36 cellular contexts compared by ENCODE assay signal in the genomic region with DNA sequence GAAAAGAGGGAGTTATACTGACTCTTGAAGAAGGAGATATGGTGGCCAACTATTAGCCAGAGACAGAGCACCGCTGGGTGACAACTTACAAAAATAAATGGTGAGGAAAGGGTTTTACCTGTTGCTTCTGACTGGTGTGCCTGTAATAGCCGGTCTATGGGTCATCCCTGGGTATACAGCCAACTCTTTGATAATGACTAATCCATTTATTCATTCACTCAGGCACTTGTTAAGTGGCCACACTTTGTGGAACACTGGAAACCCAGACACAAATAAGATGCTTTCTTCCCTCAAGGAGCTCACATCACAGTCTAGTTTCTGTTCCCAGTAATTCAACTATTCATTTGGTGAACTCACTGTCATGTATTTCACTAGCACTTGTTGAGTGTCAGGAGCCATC. TPM values are rescaled to one million over a fixed set of nuclear protein-coding genes. Genes with fewer than 3 reads are reported as not detected.
"Had no signal": no experiment of that assay in that cellular context is flagged by ENCODE, and none has a peak within 500 bp of the region (broad histone marks: within the 10 kb centered on the region; RNA-seq: fewer than 3 reads in every experiment).

No MANE protein-coding gene starts in this region.

- H3K36me3 Mint-ChIP-seq: activated CD4-positive, alpha-beta memory T cell treated with anti-CD3 and anti-CD28 coated beads for 36 hours; activated CD8-positive, alpha-beta memory T cell treated with anti-CD3 and anti-CD28 coated beads, Interleukin-2, amount 10 ng/mL, durations not matched to agents 7 days and 5 days; activated naive CD4-positive, alpha-beta T cell treated with anti-CD3 and anti-CD28 coated beads, Interleukin-2, amount 50 U/mL, for 24 hours; activated naive CD8-positive, alpha-beta T cell treated with anti-CD3 and anti-CD28 coated beads for 36 hours had no signal

- H3K27ac Mint-ChIP-seq: activated CD4-positive, alpha-beta memory T cell treated with anti-CD3 and anti-CD28 coated beads for 36 hours; activated CD4-positive, alpha-beta T cell treated with anti-CD3 and anti-CD28 coated beads for 36 hours; activated CD4-positive, alpha-beta T cell treated with anti-CD3 and anti-CD28 coated beads, Interleukin-2, amount 10 ng/mL, durations not matched to agents 24 days and 14 days; activated CD8-positive, alpha-beta memory T cell treated with anti-CD3 and anti-CD28 coated beads, Interleukin-2, amount 10 ng/mL, durations not matched to agents 7 days and 5 days; activated CD8-positive, alpha-beta T cell treated with anti-CD3 and anti-CD28 coated beads, Interleukin-2, amount 10 ng/mL, durations not matched to agents 7 days and 5 days; activated naive CD4-positive, alpha-beta T cell treated with anti-CD3 and anti-CD28 coated beads for 36 hours; activated naive CD4-positive, alpha-beta T cell treated with anti-CD3 and anti-CD28 coated beads, Interleukin-2, amount 50 U/mL, for 24 hours; activated naive CD8-positive, alpha-beta T cell treated with anti-CD3 and anti-CD28 coated beads for 36 hours; activated naive CD8-positive, alpha-beta T cell treated with anti-CD3 and anti-CD28 coated beads, Interleukin-2, amount 50 U/mL, for 24 hours; activated T-helper 1 cell treated with anti-CD3 and anti-CD28 coated beads, Interleukin-12 subunit alpha, Interleukin-12 subunit beta, Interleukin-2, Interleukin-4 antibody, amounts not matched to agents 30 ng/mL and 10 ng/mL and 1 ng/mL, durations not matched to agents 14 hours and 24 hours and 36 hours; activated T-helper 2 cell treated with anti-CD3 and anti-CD28 coated beads, Interferon-gamma antibody, Interleukin-2, Interleukin-4, amounts not matched to agents 10 μg/mL and 5 μg/mL and 100 μg/mL, durations not matched to agents 14 hours and 24 hours and 36 hours; endodermal cell had no signal

- H3K9me3 Mint-ChIP-seq: activated CD4-positive, alpha-beta memory T cell treated with anti-CD3 and anti-CD28 coated beads for 36 hours; activated CD4-positive, alpha-beta T cell treated with anti-CD3 and anti-CD28 coated beads, Interleukin-2, amount 10 ng/mL, durations not matched to agents 24 days and 14 days; activated naive CD4-positive, alpha-beta T cell treated with anti-CD3 and anti-CD28 coated beads for 36 hours; activated naive CD4-positive, alpha-beta T cell treated with anti-CD3 and anti-CD28 coated beads, Interleukin-2, amount 50 U/mL, for 24 hours; activated naive CD8-positive, alpha-beta T cell treated with anti-CD3 and anti-CD28 coated beads for 36 hours; activated naive CD8-positive, alpha-beta T cell treated with anti-CD3 and anti-CD28 coated beads, Interleukin-2, amount 50 U/mL, for 24 hours; activated T-helper 1 cell treated with anti-CD3 and anti-CD28 coated beads, Interleukin-12 subunit alpha, Interleukin-12 subunit beta, Interleukin-2, Interleukin-4 antibody, amounts not matched to agents 30 ng/mL and 10 ng/mL and 1 ng/mL, durations not matched to agents 14 hours and 24 hours and 36 hours; activated T-helper 2 cell treated with anti-CD3 and anti-CD28 coated beads, Interferon-gamma antibody, Interleukin-2, Interleukin-4, amounts not matched to agents 10 μg/mL and 5 μg/mL and 100 μg/mL, durations not matched to agents 14 hours and 24 hours and 36 hours; endodermal cell had no signal

- H3K36me3 ChIP-seq: adrenal gland, cardiac muscle cell, colonic mucosa, esophagus muscularis mucosa, gastroesophageal sphincter had no signal

- H3K27me3 ChIP-seq: adrenal gland, body of pancreas, cardiac muscle cell, colonic mucosa, gastroesophageal sphincter had no signal

- H3K4me1 ChIP-seq: adrenal gland, colonic mucosa, esophagus muscularis mucosa, gastroesophageal sphincter had no signal

- H3K4me3 Mint-ChIP-seq: activated CD4-positive, alpha-beta memory T cell treated with anti-CD3 and anti-CD28 coated beads for 36 hours; activated CD4-positive, alpha-beta T cell treated with anti-CD3 and anti-CD28 coated beads for 36 hours; activated CD4-positive, alpha-beta T cell treated with anti-CD3 and anti-CD28 coated beads, Interleukin-2, amount 10 ng/mL, durations not matched to agents 24 days and 14 days; activated CD8-positive, alpha-beta memory T cell treated with anti-CD3 and anti-CD28 coated beads, Interleukin-2, amount 10 ng/mL, durations not matched to agents 7 days and 5 days; activated CD8-positive, alpha-beta T cell treated with anti-CD3 and anti-CD28 coated beads, Interleukin-2, amount 10 ng/mL, durations not matched to agents 7 days and 5 days; activated naive CD4-positive, alpha-beta T cell treated with anti-CD3 and anti-CD28 coated beads for 36 hours; activated naive CD4-positive, alpha-beta T cell treated with anti-CD3 and anti-CD28 coated beads, Interleukin-2, amount 50 U/mL, for 24 hours; activated naive CD8-positive, alpha-beta T cell treated with anti-CD3 and anti-CD28 coated beads for 36 hours; activated naive CD8-positive, alpha-beta T cell treated with anti-CD3 and anti-CD28 coated beads, Interleukin-2, amount 50 U/mL, for 24 hours; activated T-helper 1 cell treated with anti-CD3 and anti-CD28 coated beads, Interleukin-12 subunit alpha, Interleukin-12 subunit beta, Interleukin-2, Interleukin-4 antibody, amounts not matched to agents 30 ng/mL and 10 ng/mL and 1 ng/mL, durations not matched to agents 14 hours and 24 hours and 36 hours; endodermal cell had no signal

- H3K27ac ChIP-seq: adrenal gland, body of pancreas, cardiac muscle cell, colonic mucosa, esophagus muscularis mucosa, gastroesophageal sphincter had no signal

- H3K9me3 ChIP-seq: adrenal gland, body of pancreas, colonic mucosa, esophagus muscularis mucosa, gastroesophageal sphincter had no signal

- H3K4me3 ChIP-seq: adrenal gland, body of pancreas, cardiac muscle cell, colonic mucosa, esophagus muscularis mucosa, gastroesophageal sphincter had no signal

- DNase-seq: activated CD4-positive, alpha-beta memory T cell treated with anti-CD3 and anti-CD28 coated beads for 36 hours; activated CD4-positive, alpha-beta T cell treated with anti-CD3 and anti-CD28 coated beads for 36 hours; activated CD4-positive, alpha-beta T cell treated with anti-CD3 and anti-CD28 coated beads, Interleukin-2, amount 10 ng/mL, durations not matched to agents 24 days and 14 days; activated CD4-positive, CD25-positive, alpha-beta regulatory T cell; activated CD4-positive, CD25-positive, alpha-beta regulatory T cell treated with anti-CD3 and anti-CD28 coated beads, Interleukin-2, amount 50 U/mL, for 72 hours; activated CD8-positive, alpha-beta memory T cell treated with anti-CD3 and anti-CD28 coated beads, Interleukin-2, amount 10 ng/mL, durations not matched to agents 7 days and 5 days; activated CD8-positive, alpha-beta memory T cell treated with anti-CD3 and anti-CD28 coated beads, Interleukin-2, amount 50 U/mL, for 4 hours; activated CD8-positive, alpha-beta T cell treated with anti-CD3 and anti-CD28 coated beads, Interleukin-2, amount 10 ng/mL, durations not matched to agents 7 days and 5 days; activated effector memory CD4-positive, alpha-beta T cell treated with anti-CD3 and anti-CD28 coated beads, Interleukin-2, amount 50 U/mL, for 16 hours; activated naive CD4-positive, alpha-beta T cell treated with anti-CD3 and anti-CD28 coated beads for 36 hours; activated naive CD8-positive, alpha-beta T cell treated with anti-CD3 and anti-CD28 coated beads for 36 hours; activated naive CD8-positive, alpha-beta T cell treated with anti-CD3 and anti-CD28 coated beads, Interleukin-2, amount 50 U/mL, for 24 hours; activated T-cell treated with anti-CD3 and anti-CD28 coated beads, Interleukin-2, amount 50 U/mL, for 1 hour; activated T-cell treated with anti-CD3 and anti-CD28 coated beads, Interleukin-2, amount 50 U/mL, for 48 hours; adrenal gland; amygdala; aorta; body of pancreas; central memory CD4-positive, alpha-beta T cell; cerebellar nuclear complex; colonic mucosa; effector memory CD4-positive, alpha-beta T cell; endodermal cell; erythroblast; foreskin melanocyte; T-helper 2 cell had no signal

- ATAC-seq: activated CD4-positive, alpha-beta T cell treated with anti-CD3 and anti-CD28 coated beads for 36 hours; activated CD8-positive, alpha-beta memory T cell treated with anti-CD3 and anti-CD28 coated beads, Interleukin-2, amount 10 ng/mL, durations not matched to agents 7 days and 5 days; activated CD8-positive, alpha-beta T cell treated with anti-CD3 and anti-CD28 coated beads, Interleukin-2, amount 10 ng/mL, durations not matched to agents 7 days and 5 days; activated naive CD8-positive, alpha-beta T cell treated with anti-CD3 and anti-CD28 coated beads, Interleukin-2, amount 50 U/mL, for 24 hours; body of pancreas; gastroesophageal sphincter had no signal

- H3K4me1 Mint-ChIP-seq: activated CD4-positive, alpha-beta T cell treated with anti-CD3 and anti-CD28 coated beads for 36 hours; activated CD4-positive, alpha-beta T cell treated with anti-CD3 and anti-CD28 coated beads, Interleukin-2, amount 10 ng/mL, durations not matched to agents 24 days and 14 days; activated CD8-positive, alpha-beta memory T cell treated with anti-CD3 and anti-CD28 coated beads, Interleukin-2, amount 10 ng/mL, durations not matched to agents 7 days and 5 days; activated naive CD4-positive, alpha-beta T cell treated with anti-CD3 and anti-CD28 coated beads, Interleukin-2, amount 50 U/mL, for 24 hours; activated naive CD8-positive, alpha-beta T cell treated with anti-CD3 and anti-CD28 coated beads for 36 hours; activated naive CD8-positive, alpha-beta T cell treated with anti-CD3 and anti-CD28 coated beads, Interleukin-2, amount 50 U/mL, for 24 hours had no signal

- H3K27me3 Mint-ChIP-seq: activated CD4-positive, alpha-beta memory T cell treated with anti-CD3 and anti-CD28 coated beads for 36 hours; activated CD4-positive, alpha-beta T cell treated with anti-CD3 and anti-CD28 coated beads, Interleukin-2, amount 10 ng/mL, durations not matched to agents 24 days and 14 days; activated CD8-positive, alpha-beta memory T cell treated with anti-CD3 and anti-CD28 coated beads, Interleukin-2, amount 10 ng/mL, durations not matched to agents 7 days and 5 days; activated naive CD4-positive, alpha-beta T cell treated with anti-CD3 and anti-CD28 coated beads, Interleukin-2, amount 50 U/mL, for 24 hours; activated naive CD8-positive, alpha-beta T cell treated with anti-CD3 and anti-CD28 coated beads for 36 hours; activated naive CD8-positive, alpha-beta T cell treated with anti-CD3 and anti-CD28 coated beads, Interleukin-2, amount 50 U/mL, for 24 hours had no signal

RNA-seq across cellular contexts. Expression of a gene that starts 13.2 kb away (rescaled TPM):
- total RNA-seq: activated CD4-positive, alpha-beta memory T cell treated with anti-CD3 and anti-CD28 coated beads for 36 hours; activated CD4-positive, alpha-beta T cell treated with anti-CD3 and anti-CD28 coated beads for 36 hours; activated CD4-positive, alpha-beta T cell treated with anti-CD3 and anti-CD28 coated beads, Interleukin-2, amount 10 ng/mL, durations not matched to agents 24 days and 14 days; activated CD8-positive, alpha-beta memory T cell treated with anti-CD3 and anti-CD28 coated beads for 36 hours; activated CD8-positive, alpha-beta memory T cell treated with anti-CD3 and anti-CD28 coated beads, Interleukin-2, amount 10 ng/mL, durations not matched to agents 7 days and 5 days; activated CD8-positive, alpha-beta T cell treated with anti-CD3 and anti-CD28 coated beads, Interleukin-2, amount 10 ng/mL, durations not matched to agents 7 days and 5 days; activated naive CD4-positive, alpha-beta T cell treated with anti-CD3 and anti-CD28 coated beads for 36 hours; activated naive CD8-positive, alpha-beta T cell treated with anti-CD3 and anti-CD28 coated beads for 36 hours; activated T-helper 1 cell treated with anti-CD3 and anti-CD28 coated beads, Interleukin-12 subunit alpha, Interleukin-12 subunit beta, Interleukin-2, Interleukin-4 antibody, amounts not matched to agents 30 ng/mL and 10 ng/mL and 1 ng/mL, durations not matched to agents 14 hours and 24 hours and 36 hours; activated T-helper 2 cell treated with anti-CD3 and anti-CD28 coated beads, Interferon-gamma antibody, Interleukin-2, Interleukin-4, amounts not matched to agents 10 μg/mL and 5 μg/mL and 100 μg/mL, durations not matched to agents 14 hours and 24 hours and 36 hours; dermis microvascular lymphatic vessel endothelial cell; glomerular endothelial cell; T-helper 1 cell treated with Interleukin-12 subunit alpha and Interleukin-12 subunit beta and Interleukin-4 antibody, amounts not matched to agents 30 ng/mL and 1 ng/mL, for 36 hours had no signal
